In genomic region chr4:26051278-26051677, GRCh38 we compare ENCODE assay signal across 16 cellular contexts.
"Had no signal": no experiment of that assay in that cellular context is flagged by ENCODE, and none has a peak within 500 bp of the region (broad histone marks: within the 10 kb centered on the region; RNA-seq: fewer than 3 reads in every experiment).

No MANE protein-coding gene starts in this region.

- H3K4me1 ChIP-seq: body of pancreas, foreskin keratinocyte had no signal

- H3K27ac ChIP-seq: body of pancreas, foreskin keratinocyte, lower lobe of right lung had no signal

- H3K27ac Mint-ChIP-seq: activated CD4-positive, alpha-beta T cell treated with anti-CD3 and anti-CD28 coated beads for 36 hours; activated naive CD8-positive, alpha-beta T cell treated with anti-CD3 and anti-CD28 coated beads, Interleukin-2, amount 10 ng/mL, durations not matched to agents 7 days and 5 days; activated T-helper 1 cell treated with anti-CD3 and anti-CD28 coated beads, Interleukin-12 subunit alpha, Interleukin-12 subunit beta, Interleukin-2, Interleukin-4 antibody, amounts not matched to agents 30 ng/mL and 10 ng/mL and 1 ng/mL, durations not matched to agents 14 hours and 24 hours and 36 hours; mesothelial cell of epicardium; T-helper 2 cell treated with Interferon-gamma antibody and Interleukin-4, amounts not matched to agents 5 μg/mL and 100 μg/mL, for 36 hours had no signal

- H3K4me3 ChIP-seq: body of pancreas, lower lobe of right lung, tibial nerve had no signal

- H3K4me3 Mint-ChIP-seq: activated CD4-positive, alpha-beta T cell treated with anti-CD3 and anti-CD28 coated beads for 36 hours; activated naive CD8-positive, alpha-beta T cell treated with anti-CD3 and anti-CD28 coated beads, Interleukin-2, amount 10 ng/mL, durations not matched to agents 7 days and 5 days; activated T-helper 1 cell treated with anti-CD3 and anti-CD28 coated beads, Interleukin-12 subunit alpha, Interleukin-12 subunit beta, Interleukin-2, Interleukin-4 antibody, amounts not matched to agents 30 ng/mL and 10 ng/mL and 1 ng/mL, durations not matched to agents 14 hours and 24 hours and 36 hours; mesothelial cell of epicardium; nephron; T-helper 2 cell treated with Interferon-gamma antibody and Interleukin-4, amounts not matched to agents 5 μg/mL and 100 μg/mL, for 36 hours had no signal

- ATAC-seq: activated CD4-positive, alpha-beta T cell treated with anti-CD3 and anti-CD28 coated beads for 36 hours; body of pancreas; foreskin keratinocyte; left colon; lower lobe of right lung; stimulated activated naive CD8-positive, alpha-beta T cell treated with anti-CD3 and anti-CD28 coated beads, Interleukin-15, Interleukin-2, amounts not matched to agents 100 U/mL and 50 U/mL, for 24 hours had no signal

- H3K27me3 ChIP-seq: body of pancreas, tibial nerve had no signal

- H3K9me3 ChIP-seq: body of pancreas, lower lobe of right lung, tibial nerve had no signal

- H3K36me3 ChIP-seq: lower lobe of right lung, tibial nerve had no signal

- DNase-seq: activated CD4-positive, alpha-beta T cell treated with anti-CD3 and anti-CD28 coated beads for 36 hours; activated CD4-positive, alpha-beta T cell treated with anti-CD3 and anti-CD28 coated beads, Interleukin-2, amount 50 U/mL, for 48 hours; activated gamma-delta T cell treated with Interleukin-2 at 50 U/mL for 16 hours; activated naive CD8-positive, alpha-beta T cell treated with anti-CD3 and anti-CD28 coated beads, Interleukin-2, amount 10 ng/mL, durations not matched to agents 7 days and 5 days; body of pancreas; foreskin keratinocyte; hippocampal formation; left colon; lower lobe of right lung; stimulated activated naive CD8-positive, alpha-beta T cell treated with anti-CD3 and anti-CD28 coated beads, Interleukin-15, Interleukin-2, amounts not matched to agents 100 U/mL and 50 U/mL, for 24 hours; substantia nigra had no signal
